In the genomic region with DNA sequence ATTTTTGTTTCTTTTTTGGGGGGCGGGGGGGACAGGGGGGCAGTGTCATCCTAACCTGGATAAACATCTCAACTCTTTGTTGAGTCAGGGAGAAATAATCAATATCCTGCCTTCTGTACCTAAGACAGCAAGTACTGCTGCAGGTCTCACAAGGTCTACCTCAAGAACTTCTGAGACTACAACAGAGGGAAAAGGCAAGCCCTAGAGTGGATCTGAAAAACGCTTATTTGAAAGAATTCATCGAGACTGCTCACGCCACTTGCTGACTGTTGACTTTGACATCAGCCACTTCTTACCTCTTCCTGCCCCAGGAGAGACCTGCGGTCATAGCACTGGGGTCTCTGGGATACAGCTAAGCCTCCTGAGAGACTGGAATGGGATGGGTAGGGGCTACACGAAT, we compare ENCODE assay signal across 37 cellular contexts.
"Had no signal": no experiment of that assay in that cellular context is flagged by ENCODE, and none has a peak within 500 bp of the region (broad histone marks: within the 10 kb centered on the region; RNA-seq: fewer than 3 reads in every experiment).

No MANE protein-coding gene starts in this region.

- H3K27ac ChIP-seq: brain microvascular endothelial cell, RWPE1, VCaP had no signal

- H3K36me3 ChIP-seq: brain microvascular endothelial cell, Peyer's patch had no signal

- ATAC-seq: activated CD8-positive, alpha-beta memory T cell treated with anti-CD3 and anti-CD28 coated beads, Interleukin-2, amount 10 ng/mL, durations not matched to agents 7 days and 5 days; PC-3; Right ventricle myocardium inferior; SK-N-SH treated with all-trans-retinoic acid at 6 μM for 48 hours; T-cell had no signal

- H3K4me3 ChIP-seq: Peyer's patch had no signal

- H3K4me3 Mint-ChIP-seq: activated B cell treated with CpG ODN at 0.5 μM for 24 hours; activated CD4-positive, alpha-beta memory T cell treated with anti-CD3 and anti-CD28 coated beads, Interleukin-2, amount 10 ng/mL, durations not matched to agents 7 days and 5 days; activated CD8-positive, alpha-beta memory T cell treated with anti-CD3 and anti-CD28 coated beads, Interleukin-2, amount 10 ng/mL, durations not matched to agents 7 days and 5 days; activated naive CD8-positive, alpha-beta T cell treated with anti-CD3 and anti-CD28 coated beads for 36 hours; T-cell had no signal

- H3K27ac Mint-ChIP-seq: activated B cell treated with CpG ODN at 0.5 μM for 24 hours; activated CD4-positive, alpha-beta memory T cell treated with anti-CD3 and anti-CD28 coated beads, Interleukin-2, amount 10 ng/mL, durations not matched to agents 7 days and 5 days; activated CD8-positive, alpha-beta memory T cell treated with anti-CD3 and anti-CD28 coated beads, Interleukin-2, amount 10 ng/mL, durations not matched to agents 7 days and 5 days; activated naive CD8-positive, alpha-beta T cell treated with anti-CD3 and anti-CD28 coated beads for 36 hours had no signal

- H3K9me3 ChIP-seq: Peyer's patch had no signal

- H3K9me3 Mint-ChIP-seq: activated B cell treated with CpG ODN at 0.5 μM for 24 hours; activated CD4-positive, alpha-beta memory T cell treated with anti-CD3 and anti-CD28 coated beads, Interleukin-2, amount 10 ng/mL, durations not matched to agents 7 days and 5 days; activated naive CD8-positive, alpha-beta T cell treated with anti-CD3 and anti-CD28 coated beads for 36 hours; T-cell had no signal

- H3K27me3 ChIP-seq: brain microvascular endothelial cell, Peyer's patch had no signal

- H3K27me3 Mint-ChIP-seq: activated B cell treated with CpG ODN at 0.5 μM for 24 hours; activated CD4-positive, alpha-beta memory T cell treated with anti-CD3 and anti-CD28 coated beads, Interleukin-2, amount 10 ng/mL, durations not matched to agents 7 days and 5 days; activated CD8-positive, alpha-beta memory T cell treated with anti-CD3 and anti-CD28 coated beads, Interleukin-2, amount 10 ng/mL, durations not matched to agents 7 days and 5 days; activated naive CD8-positive, alpha-beta T cell treated with anti-CD3 and anti-CD28 coated beads for 36 hours; T-cell had no signal

- DNase-seq: activated B cell treated with CpG ODN at 0.5 μM for 24 hours; activated CD4-positive, alpha-beta memory T cell treated with anti-CD3 and anti-CD28 coated beads, Interleukin-2, amount 10 ng/mL, durations not matched to agents 7 days and 5 days; activated CD4-positive, alpha-beta T cell treated with anti-CD3 and anti-CD28 coated beads for 4 hours; activated CD4-positive, alpha-beta T cell treated with anti-CD3 and anti-CD28 coated beads, Interleukin-2, amount 50 U/mL, for 1 hour; activated CD4-positive, CD25-positive, alpha-beta regulatory T cell treated with anti-CD3 and anti-CD28 coated beads, Interleukin-2, amount 50 U/mL, for 72 hours; activated CD8-positive, alpha-beta memory T cell treated with anti-CD3 and anti-CD28 coated beads for 24 hours; activated CD8-positive, alpha-beta memory T cell treated with anti-CD3 and anti-CD28 coated beads, Interleukin-2, amount 10 ng/mL, durations not matched to agents 7 days and 5 days; activated CD8-positive, alpha-beta memory T cell treated with anti-CD3 and anti-CD28 coated beads, Interleukin-2, amount 50 U/mL, for 48 hours; activated effector memory CD4-positive, alpha-beta T cell treated with anti-CD3 and anti-CD28 coated beads, Interleukin-2, amount 50 U/mL, for 16 hours; activated naive CD4-positive, alpha-beta T cell; activated naive CD4-positive, alpha-beta T cell treated with anti-CD3 and anti-CD28 coated beads, Interleukin-2, amount 50 U/mL, for 16 hours; activated naive CD8-positive, alpha-beta T cell treated with anti-CD3 and anti-CD28 coated beads for 36 hours; activated T-cell treated with anti-CD3 and anti-CD28 coated beads, Interleukin-2, amount 50 U/mL, for 48 hours; amniotic stem cell; aorta; brain microvascular endothelial cell; central memory CD4-positive, alpha-beta T cell; NCI-H1092 treated with DMSO at 0.1 percent for 48 hours; NCI-H1417; NCI-H187 treated with DMSO at 0.1 percent for 48 hours; NCI-H2081; NCI-H2171 treated with DMSO at 0.1 percent for 48 hours; NCI-H2227 treated with DMSO at 0.1 percent for 48 hours; NCI-H446; NCI-H524; NCI-H69; NK-92 treated with Interleukin-12 subunit alpha and Interleukin-12 subunit beta, amount 100 ng/mL, for 24 hours; PC-3; Peyer's patch; SIG-M5; T-cell; T-helper 2 cell; T-helper 9 cell had no signal

- H3K36me3 Mint-ChIP-seq: T-cell had no signal
